ENCODE assay signal across 1 cellular context in the genomic region with DNA sequence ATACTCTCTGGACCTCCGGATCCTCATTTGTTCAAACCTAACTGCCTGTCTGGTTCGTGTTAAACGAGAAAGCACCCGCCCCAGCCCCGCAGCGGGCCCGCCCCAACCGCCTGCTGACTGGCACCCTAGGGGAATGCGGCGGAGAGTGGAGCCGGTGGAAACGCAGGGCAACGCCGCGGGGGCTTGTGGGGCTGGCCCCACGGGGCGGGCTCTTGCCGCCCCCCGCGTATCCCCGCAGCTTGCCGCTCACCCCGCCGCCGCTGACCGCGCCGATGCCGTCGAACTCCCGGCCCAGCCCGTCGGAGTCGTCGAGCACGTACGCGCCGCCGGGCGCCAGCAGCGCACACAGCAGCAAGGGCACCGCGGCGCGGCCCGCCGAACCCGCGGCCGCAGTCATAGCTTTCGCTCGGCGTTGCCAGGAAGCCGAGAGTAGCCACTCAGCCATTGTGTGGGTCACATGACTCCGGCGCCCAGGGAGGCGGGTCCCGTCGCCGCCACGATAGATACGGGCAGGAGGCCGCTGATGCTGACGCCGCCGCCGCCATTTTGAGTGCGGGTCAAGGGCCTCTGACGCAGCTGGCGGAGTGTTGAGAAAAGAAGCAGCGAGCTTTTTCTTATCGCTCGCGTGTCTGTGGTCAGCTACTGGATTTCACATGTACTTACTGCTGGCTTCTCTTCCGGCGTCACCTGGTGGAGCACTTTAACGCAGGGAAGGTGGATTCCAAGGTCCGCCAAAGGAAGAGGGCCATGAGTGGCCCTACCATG.
TF ChIP-seq lines count a peak whose summit lies in the region.

A gene (minus strand): TSS at position 463 of the 765 bp plus-strand sequence. CDS start 18 bp downstream, at position 445.

TF ChIP-seq in K562, 482 proteins besides CTCF, POLR2A, EP300 and RAD21 (continued from another document and continues in another):
- TF ChIP-seq, protein P1, sequence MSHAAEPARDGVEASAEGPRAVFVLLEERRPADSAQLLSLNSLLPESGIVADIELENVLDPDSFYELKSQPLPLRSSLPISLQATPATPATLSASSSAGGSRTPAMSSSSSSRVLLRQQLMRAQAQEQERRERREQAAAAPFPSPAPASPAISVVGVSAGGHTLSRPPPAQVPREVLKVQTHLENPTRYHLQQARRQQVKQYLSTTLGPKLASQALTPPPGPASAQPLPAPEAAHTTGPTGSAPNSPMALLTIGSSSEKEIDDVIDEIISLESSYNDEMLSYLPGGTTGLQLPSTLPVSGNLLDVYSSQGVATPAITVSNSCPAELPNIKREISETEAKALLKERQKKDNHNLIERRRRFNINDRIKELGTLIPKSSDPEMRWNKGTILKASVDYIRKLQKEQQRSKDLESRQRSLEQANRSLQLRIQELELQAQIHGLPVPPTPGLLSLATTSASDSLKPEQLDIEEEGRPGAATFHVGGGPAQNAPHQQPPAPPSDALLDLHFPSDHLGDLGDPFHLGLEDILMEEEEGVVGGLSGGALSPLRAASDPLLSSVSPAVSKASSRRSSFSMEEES (CRISPR knock-in tag; IDR thresholded peaks at IDR 0.05), result peak; percentile 98
- TF ChIP-seq FOXA3 (CRISPR knock-in tag; conservative IDR thresholded peaks at IDR 0.05 in 1 of 2, IDR thresholded peaks at IDR 0.05 in 1 of 2) (no peak), RHOXF2B (CRISPR knock-in tag; conservative IDR thresholded peaks at IDR 0.05) (no peak), PHB (CRISPR knock-in tag; IDR thresholded peaks at IDR 0.05) (no peak), MED1 (CRISPR knock-in tag; IDR thresholded peaks at IDR 0.05; ENCODE audit: borderline replicate concordance) (no peak), ETS2 (tag; IDR thresholded peaks at IDR 0.05; ENCODE audit: borderline replicate concordance, poor library complexity, severe bottlenecking) (no peak), HSF4 (CRISPR knock-in tag; IDR thresholded peaks at IDR 0.05; ENCODE audit: borderline replicate concordance) (no peak), CBFA2T2 (conservative IDR thresholded peaks at IDR 0.05) (peak; percentile 55), FOXM1 (IDR thresholded peaks at IDR 0.05; ENCODE audit: low read depth) (no peak), FOXM1 (CRISPR knock-in tag; IDR thresholded peaks at IDR 0.05; ENCODE audit: low read depth) (no peak), KLF6 (CRISPR knock-in tag; IDR thresholded peaks at IDR 0.05; ENCODE audit: borderline replicate concordance) (no peak), TAF9B (IDR thresholded peaks at IDR 0.05; ENCODE audit: partially characterized antibody) (peak; percentile 48), C11orf30 (IDR thresholded peaks at IDR 0.05; ENCODE audit: low read depth) (peak; percentile 18; the same call in 1 of the 2 replicates), MAFF (IDR thresholded peaks at IDR 0.05; ENCODE audit: low read length) (no peak), THRAP3 (IDR thresholded peaks at IDR 0.05; ENCODE audit: borderline replicate concordance) (no peak), MTA1 (IDR thresholded peaks at IDR 0.05; ENCODE audit: borderline replicate concordance) (peak; percentile 28; the same call in 1 of the 2 replicates), CREBBP (IDR thresholded peaks at IDR 0.05; ENCODE audit: low read depth, low read length) (no peak), ZNF644 (tag; IDR thresholded peaks at IDR 0.05; ENCODE audit: low read depth) (peak; percentile 48; the same call in 1 of the 2 replicates), MTA2 (IDR thresholded peaks at IDR 0.05; ENCODE audit: low read depth) (no peak), BRF1 (IDR thresholded peaks at IDR 0.05; ENCODE audit: borderline replicate concordance, extremely low read depth, insufficient read length) (no peak), HIVEP1 (CRISPR knock-in tag; IDR thresholded peaks at IDR 0.05) (no peak), NR2C1 (IDR thresholded peaks at IDR 0.05) (peak; percentile 70), NR2C1 (tag; IDR thresholded peaks at IDR 0.05) (peak; percentile 85)
- TF ChIP-seq, protein P2, sequence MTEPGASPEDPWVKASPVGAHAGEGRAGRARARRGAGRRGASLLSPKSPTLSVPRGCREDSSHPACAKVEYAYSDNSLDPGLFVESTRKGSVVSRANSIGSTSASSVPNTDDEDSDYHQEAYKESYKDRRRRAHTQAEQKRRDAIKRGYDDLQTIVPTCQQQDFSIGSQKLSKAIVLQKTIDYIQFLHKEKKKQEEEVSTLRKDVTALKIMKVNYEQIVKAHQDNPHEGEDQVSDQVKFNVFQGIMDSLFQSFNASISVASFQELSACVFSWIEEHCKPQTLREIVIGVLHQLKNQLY (CRISPR knock-in tag; conservative IDR thresholded peaks at IDR 0.05), result no peak
- TF ChIP-seq, protein P3, sequence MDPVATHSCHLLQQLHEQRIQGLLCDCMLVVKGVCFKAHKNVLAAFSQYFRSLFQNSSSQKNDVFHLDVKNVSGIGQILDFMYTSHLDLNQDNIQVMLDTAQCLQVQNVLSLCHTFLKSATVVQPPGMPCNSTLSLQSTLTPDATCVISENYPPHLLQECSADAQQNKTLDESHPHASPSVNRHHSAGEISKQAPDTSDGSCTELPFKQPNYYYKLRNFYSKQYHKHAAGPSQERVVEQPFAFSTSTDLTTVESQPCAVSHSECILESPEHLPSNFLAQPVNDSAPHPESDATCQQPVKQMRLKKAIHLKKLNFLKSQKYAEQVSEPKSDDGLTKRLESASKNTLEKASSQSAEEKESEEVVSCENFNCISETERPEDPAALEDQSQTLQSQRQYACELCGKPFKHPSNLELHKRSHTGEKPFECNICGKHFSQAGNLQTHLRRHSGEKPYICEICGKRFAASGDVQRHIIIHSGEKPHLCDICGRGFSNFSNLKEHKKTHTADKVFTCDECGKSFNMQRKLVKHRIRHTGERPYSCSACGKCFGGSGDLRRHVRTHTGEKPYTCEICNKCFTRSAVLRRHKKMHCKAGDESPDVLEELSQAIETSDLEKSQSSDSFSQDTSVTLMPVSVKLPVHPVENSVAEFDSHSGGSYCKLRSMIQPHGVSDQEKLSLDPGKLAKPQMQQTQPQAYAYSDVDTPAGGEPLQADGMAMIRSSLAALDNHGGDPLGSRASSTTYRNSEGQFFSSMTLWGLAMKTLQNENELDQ (CRISPR knock-in tag; IDR thresholded peaks at IDR 0.05; ENCODE audit: borderline replicate concordance), result no peak
- TF ChIP-seq, protein P4, sequence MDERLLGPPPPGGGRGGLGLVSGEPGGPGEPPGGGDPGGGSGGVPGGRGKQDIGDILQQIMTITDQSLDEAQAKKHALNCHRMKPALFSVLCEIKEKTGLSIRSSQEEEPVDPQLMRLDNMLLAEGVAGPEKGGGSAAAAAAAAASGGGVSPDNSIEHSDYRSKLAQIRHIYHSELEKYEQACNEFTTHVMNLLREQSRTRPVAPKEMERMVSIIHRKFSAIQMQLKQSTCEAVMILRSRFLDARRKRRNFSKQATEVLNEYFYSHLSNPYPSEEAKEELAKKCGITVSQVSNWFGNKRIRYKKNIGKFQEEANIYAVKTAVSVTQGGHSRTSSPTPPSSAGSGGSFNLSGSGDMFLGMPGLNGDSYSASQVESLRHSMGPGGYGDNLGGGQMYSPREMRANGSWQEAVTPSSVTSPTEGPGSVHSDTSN (CRISPR knock-in tag; IDR thresholded peaks at IDR 0.05; ENCODE audit: low read depth), result no peak
- TF ChIP-seq, protein P4 (tag; conservative IDR thresholded peaks at IDR 0.05; ENCODE audit: low read depth), result no peak
- TF ChIP-seq, protein P5, sequence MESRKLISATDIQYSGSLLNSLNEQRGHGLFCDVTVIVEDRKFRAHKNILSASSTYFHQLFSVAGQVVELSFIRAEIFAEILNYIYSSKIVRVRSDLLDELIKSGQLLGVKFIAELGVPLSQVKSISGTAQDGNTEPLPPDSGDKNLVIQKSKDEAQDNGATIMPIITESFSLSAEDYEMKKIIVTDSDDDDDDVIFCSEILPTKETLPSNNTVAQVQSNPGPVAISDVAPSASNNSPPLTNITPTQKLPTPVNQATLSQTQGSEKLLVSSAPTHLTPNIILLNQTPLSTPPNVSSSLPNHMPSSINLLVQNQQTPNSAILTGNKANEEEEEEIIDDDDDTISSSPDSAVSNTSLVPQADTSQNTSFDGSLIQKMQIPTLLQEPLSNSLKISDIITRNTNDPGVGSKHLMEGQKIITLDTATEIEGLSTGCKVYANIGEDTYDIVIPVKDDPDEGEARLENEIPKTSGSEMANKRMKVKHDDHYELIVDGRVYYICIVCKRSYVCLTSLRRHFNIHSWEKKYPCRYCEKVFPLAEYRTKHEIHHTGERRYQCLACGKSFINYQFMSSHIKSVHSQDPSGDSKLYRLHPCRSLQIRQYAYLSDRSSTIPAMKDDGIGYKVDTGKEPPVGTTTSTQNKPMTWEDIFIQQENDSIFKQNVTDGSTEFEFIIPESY (CRISPR knock-in tag; IDR thresholded peaks at IDR 0.05), result 0 out of 2 replicates have a peak, but pooled peaks have one; percentile 20
- TF ChIP-seq, protein P6, sequence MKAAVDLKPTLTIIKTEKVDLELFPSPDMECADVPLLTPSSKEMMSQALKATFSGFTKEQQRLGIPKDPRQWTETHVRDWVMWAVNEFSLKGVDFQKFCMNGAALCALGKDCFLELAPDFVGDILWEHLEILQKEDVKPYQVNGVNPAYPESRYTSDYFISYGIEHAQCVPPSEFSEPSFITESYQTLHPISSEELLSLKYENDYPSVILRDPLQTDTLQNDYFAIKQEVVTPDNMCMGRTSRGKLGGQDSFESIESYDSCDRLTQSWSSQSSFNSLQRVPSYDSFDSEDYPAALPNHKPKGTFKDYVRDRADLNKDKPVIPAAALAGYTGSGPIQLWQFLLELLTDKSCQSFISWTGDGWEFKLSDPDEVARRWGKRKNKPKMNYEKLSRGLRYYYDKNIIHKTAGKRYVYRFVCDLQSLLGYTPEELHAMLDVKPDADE (conservative IDR thresholded peaks at IDR 0.05; ENCODE audit: control insufficient read depth, low read depth, low read length), result no peak; the same call in 1 of the 2 replicates
- TF ChIP-seq, protein P7, sequence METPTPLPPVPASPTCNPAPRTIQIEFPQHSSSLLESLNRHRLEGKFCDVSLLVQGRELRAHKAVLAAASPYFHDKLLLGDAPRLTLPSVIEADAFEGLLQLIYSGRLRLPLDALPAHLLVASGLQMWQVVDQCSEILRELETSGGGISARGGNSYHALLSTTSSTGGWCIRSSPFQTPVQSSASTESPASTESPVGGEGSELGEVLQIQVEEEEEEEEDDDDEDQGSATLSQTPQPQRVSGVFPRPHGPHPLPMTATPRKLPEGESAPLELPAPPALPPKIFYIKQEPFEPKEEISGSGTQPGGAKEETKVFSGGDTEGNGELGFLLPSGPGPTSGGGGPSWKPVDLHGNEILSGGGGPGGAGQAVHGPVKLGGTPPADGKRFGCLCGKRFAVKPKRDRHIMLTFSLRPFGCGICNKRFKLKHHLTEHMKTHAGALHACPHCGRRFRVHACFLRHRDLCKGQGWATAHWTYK (CRISPR knock-in tag; IDR thresholded peaks at IDR 0.05), result no peak; the same call in 1 of the 2 replicates
